In the genomic region with DNA sequence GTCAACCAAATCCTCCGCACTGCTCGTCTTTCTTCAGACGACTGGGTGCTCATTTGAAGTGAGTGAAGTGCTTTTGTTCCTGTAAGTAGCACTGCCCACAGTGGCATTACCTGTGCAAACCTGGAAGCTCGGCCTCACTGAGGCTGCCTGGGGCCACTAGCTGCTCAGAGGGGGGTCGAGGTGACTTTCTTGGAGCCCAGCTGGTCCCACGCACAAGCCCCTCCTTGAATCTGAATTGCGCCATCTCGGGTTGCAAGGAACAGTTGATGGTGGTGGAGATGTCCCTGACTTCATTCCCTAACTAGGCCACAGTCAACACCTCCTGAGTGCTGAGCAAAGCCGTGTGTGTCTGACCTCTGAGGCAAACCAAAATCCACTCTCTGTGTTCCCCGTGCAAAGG, we compare ENCODE assay signal across 1 cellular context.
TF ChIP-seq lines count a peak whose summit lies in the region.

No MANE protein-coding gene starts in this region.

TF ChIP-seq in GM23338, 12 proteins besides CTCF, POLR2A, EP300 and RAD21 (continued from another document):
- TF ChIP-seq, protein P1, sequence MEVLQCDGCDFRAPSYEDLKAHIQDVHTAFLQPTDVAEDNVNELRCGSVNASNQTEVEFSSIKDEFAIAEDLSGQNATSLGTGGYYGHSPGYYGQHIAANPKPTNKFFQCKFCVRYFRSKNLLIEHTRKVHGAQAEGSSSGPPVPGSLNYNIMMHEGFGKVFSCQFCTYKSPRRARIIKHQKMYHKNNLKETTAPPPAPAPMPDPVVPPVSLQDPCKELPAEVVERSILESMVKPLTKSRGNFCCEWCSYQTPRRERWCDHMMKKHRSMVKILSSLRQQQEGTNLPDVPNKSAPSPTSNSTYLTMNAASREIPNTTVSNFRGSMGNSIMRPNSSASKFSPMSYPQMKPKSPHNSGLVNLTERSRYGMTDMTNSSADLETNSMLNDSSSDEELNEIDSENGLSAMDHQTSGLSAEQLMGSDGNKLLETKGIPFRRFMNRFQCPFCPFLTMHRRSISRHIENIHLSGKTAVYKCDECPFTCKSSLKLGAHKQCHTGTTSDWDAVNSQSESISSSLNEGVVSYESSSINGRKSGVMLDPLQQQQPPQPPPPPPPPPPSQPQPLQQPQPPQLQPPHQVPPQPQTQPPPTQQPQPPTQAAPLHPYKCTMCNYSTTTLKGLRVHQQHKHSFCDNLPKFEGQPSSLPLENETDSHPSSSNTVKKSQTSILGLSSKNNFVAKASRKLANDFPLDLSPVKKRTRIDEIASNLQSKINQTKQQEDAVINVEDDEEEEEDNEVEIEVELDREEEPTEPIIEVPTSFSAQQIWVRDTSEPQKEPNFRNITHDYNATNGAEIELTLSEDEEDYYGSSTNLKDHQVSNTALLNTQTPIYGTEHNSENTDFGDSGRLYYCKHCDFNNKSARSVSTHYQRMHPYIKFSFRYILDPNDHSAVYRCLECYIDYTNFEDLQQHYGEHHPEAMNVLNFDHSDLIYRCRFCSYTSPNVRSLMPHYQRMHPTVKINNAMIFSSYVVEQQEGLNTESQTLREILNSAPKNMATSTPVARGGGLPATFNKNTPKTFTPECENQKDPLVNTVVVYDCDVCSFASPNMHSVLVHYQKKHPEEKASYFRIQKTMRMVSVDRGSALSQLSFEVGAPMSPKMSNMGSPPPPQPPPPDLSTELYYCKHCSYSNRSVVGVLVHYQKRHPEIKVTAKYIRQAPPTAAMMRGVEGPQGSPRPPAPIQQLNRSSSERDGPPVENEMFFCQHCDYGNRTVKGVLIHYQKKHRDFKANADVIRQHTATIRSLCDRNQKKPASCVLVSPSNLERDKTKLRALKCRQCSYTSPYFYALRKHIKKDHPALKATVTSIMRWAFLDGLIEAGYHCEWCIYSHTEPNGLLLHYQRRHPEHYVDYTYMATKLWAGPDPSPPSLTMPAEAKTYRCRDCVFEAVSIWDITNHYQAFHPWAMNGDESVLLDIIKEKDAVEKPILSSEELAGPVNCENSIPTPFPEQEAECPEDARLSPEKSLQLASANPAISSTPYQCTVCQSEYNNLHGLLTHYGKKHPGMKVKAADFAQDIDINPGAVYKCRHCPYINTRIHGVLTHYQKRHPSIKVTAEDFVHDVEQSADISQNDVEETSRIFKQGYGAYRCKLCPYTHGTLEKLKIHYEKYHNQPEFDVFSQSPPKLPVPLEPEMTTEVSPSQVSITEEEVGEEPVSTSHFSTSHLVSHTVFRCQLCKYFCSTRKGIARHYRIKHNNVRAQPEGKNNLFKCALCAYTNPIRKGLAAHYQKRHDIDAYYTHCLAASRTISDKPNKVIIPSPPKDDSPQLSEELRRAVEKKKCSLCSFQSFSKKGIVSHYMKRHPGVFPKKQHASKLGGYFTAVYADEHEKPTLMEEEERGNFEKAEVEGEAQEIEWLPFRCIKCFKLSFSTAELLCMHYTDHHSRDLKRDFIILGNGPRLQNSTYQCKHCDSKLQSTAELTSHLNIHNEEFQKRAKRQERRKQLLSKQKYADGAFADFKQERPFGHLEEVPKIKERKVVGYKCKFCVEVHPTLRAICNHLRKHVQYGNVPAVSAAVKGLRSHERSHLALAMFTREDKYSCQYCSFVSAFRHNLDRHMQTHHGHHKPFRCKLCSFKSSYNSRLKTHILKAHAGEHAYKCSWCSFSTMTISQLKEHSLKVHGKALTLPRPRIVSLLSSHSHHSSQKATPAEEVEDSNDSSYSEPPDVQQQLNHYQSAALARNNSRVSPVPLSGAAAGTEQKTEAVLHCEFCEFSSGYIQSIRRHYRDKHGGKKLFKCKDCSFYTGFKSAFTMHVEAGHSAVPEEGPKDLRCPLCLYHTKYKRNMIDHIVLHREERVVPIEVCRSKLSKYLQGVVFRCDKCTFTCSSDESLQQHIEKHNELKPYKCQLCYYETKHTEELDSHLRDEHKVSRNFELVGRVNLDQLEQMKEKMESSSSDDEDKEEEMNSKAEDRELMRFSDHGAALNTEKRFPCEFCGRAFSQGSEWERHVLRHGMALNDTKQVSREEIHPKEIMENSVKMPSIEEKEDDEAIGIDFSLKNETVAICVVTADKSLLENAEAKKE (CRISPR knock-in tag; IDR thresholded peaks at IDR 0.05), result no peak
